Comparison of ENCODE assay signal across 20 cellular contexts in genomic region chr2:157836531-157836930, GRCh38. TPM values are rescaled to one million over a fixed set of nuclear protein-coding genes. Genes with fewer than 3 reads are reported as not detected.
DNase-seq lines count a peak whose midpoint lies in the region; ATAC-seq and TF ChIP-seq lines count a peak whose summit lies in the region.
"Had no signal": no experiment of that assay in that cellular context is flagged by ENCODE, and none has a peak within 500 bp of the region (broad histone marks: within the 10 kb centered on the region; RNA-seq: fewer than 3 reads in every experiment).

No MANE protein-coding gene starts in this region.

- intact Hi-C loops in Panc1 (cut with micrococcal nuclease; ENCODE audit: unreplicated experiment) (no loop called here), left colon (cut with DNase I, micrococcal nuclease) (no loop called here), gastrocnemius medialis (cut with DNase I; ENCODE audit: low total_unique reads) (no loop called here)

- H3K4me3 Mint-ChIP-seq in T-helper 2 cell treated with Interferon-gamma antibody and Interleukin-4, amounts not matched to agents 5 μg/mL and 100 μg/mL, for 36 hours: no peak overlapping the region
- H3K4me3 Mint-ChIP-seq: activated CD8-positive, alpha-beta memory T cell treated with anti-CD3 and anti-CD28 coated beads, Interleukin-2, amount 10 ng/mL, durations not matched to agents 7 days and 5 days; effector memory CD8-positive, alpha-beta T cell had no signal

- no peak overlapping the region for H3K4me3 ChIP-seq in Panc1 (ENCODE audit: low read depth in 2 of 2, low read length in 2 of 2)
- no peak overlapping the region for H3K4me3 ChIP-seq in gastrocnemius medialis
- H3K4me3 ChIP-seq: prostate gland, skin epidermis had no signal

- DNase-seq in T-helper 2 cell treated with Interferon-gamma antibody and Interleukin-4, amounts not matched to agents 5 μg/mL and 100 μg/mL, for 36 hours (ENCODE audit: low spot score): no peak
- no peak for DNase-seq in T-helper 2 cell
- DNase-seq in Panc1 (ENCODE audit: low read depth, low spot score): no peak
- DNase-seq in left colon: no peak
- no peak for DNase-seq in gastrocnemius medialis
- no peak for DNase-seq in T-helper 9 cell
- no peak for DNase-seq in stimulated activated CD8-positive, alpha-beta memory T cell treated with anti-CD3 and anti-CD28 coated beads, Interleukin-4, amount 100 ng/mL, for 48 hours
- DNase-seq in NCI-H1417 (lab: John Stamatoyannopoulos, UW): no peak
- DNase-seq: 8988T; activated CD8-positive, alpha-beta memory T cell treated with anti-CD3 and anti-CD28 coated beads, Interleukin-2, amount 10 ng/mL, durations not matched to agents 7 days and 5 days; activated effector memory CD4-positive, alpha-beta T cell treated with anti-CD3 and anti-CD28 coated beads, Interleukin-2, amount 50 U/mL, for 16 hours; BE2C; effector memory CD8-positive, alpha-beta T cell; EL; H7; NCI-H1092 treated with DMSO at 0.1 percent for 48 hours; RPMI8226; stimulated activated CD4-positive, alpha-beta T cell treated with anti-CD3 and anti-CD28 coated beads, Interleukin-2, amount 100 ng/mL, for 48 hours had no signal

- no peaks in the 10 kb centered on the region for H3K9me3 Mint-ChIP-seq in T-helper 2 cell treated with Interferon-gamma antibody and Interleukin-4, amounts not matched to agents 5 μg/mL and 100 μg/mL, for 36 hours
- H3K9me3 Mint-ChIP-seq: effector memory CD8-positive, alpha-beta T cell had no signal

- POLR2A ChIA-PET in Panc1 (lab: Charles Lee): no interaction called here

- peaks cover 45% of the 10 kb centered on the region for H3K4me1 Mint-ChIP-seq in T-helper 2 cell treated with Interferon-gamma antibody and Interleukin-4, amounts not matched to agents 5 μg/mL and 100 μg/mL, for 36 hours (ENCODE audit: low read depth)

- H3K36me3 Mint-ChIP-seq in T-helper 2 cell treated with Interferon-gamma antibody and Interleukin-4, amounts not matched to agents 5 μg/mL and 100 μg/mL, for 36 hours (ENCODE audit: low read depth): peaks cover 15% of the 10 kb centered on the region

- H3K9me3 ChIP-seq in Panc1 (ENCODE audit: control insufficient read depth, insufficient read depth, low read depth, low read length) (no peaks in the 10 kb centered on the region), gastrocnemius medialis (no peaks in the 10 kb centered on the region)
- H3K9me3 ChIP-seq: BE2C, prostate gland had no signal

- TF ChIP-seq POLR2A in gastrocnemius medialis (IDR thresholded peaks at IDR 0.05): no peak

- CTCF ChIA-PET in Panc1 (lab: Charles Lee): no interaction called here

- H3K27me3 ChIP-seq in Panc1 (ENCODE audit: control insufficient read depth, insufficient read depth, low read length): no peaks in the 10 kb centered on the region
- no peaks in the 10 kb centered on the region for H3K27me3 ChIP-seq in gastrocnemius medialis
- H3K27me3 ChIP-seq: BE2C had no signal

- ATAC-seq in Panc1 (no peak), left colon (peak; percentile 76), gastrocnemius medialis (no peak)
- ATAC-seq: activated CD8-positive, alpha-beta memory T cell treated with anti-CD3 and anti-CD28 coated beads, Interleukin-2, amount 10 ng/mL, durations not matched to agents 7 days and 5 days; effector memory CD8-positive, alpha-beta T cell had no signal

- in situ Hi-C loops in Panc1 (cut with HindIII; ENCODE audit: low pct_unique_long_range_greater_than_20kb, low sequenced_read_pairs): no loop called here
- in situ Hi-C loops in gastrocnemius medialis (cut with MboI; ENCODE audit: low sequenced_read_pairs in 4 of 4): no loop called here

- H3K27me3 Mint-ChIP-seq in T-helper 2 cell treated with Interferon-gamma antibody and Interleukin-4, amounts not matched to agents 5 μg/mL and 100 μg/mL, for 36 hours (ENCODE audit: low read depth): no peaks in the 10 kb centered on the region
- H3K27me3 Mint-ChIP-seq: activated CD8-positive, alpha-beta memory T cell treated with anti-CD3 and anti-CD28 coated beads, Interleukin-2, amount 10 ng/mL, durations not matched to agents 7 days and 5 days; effector memory CD8-positive, alpha-beta T cell had no signal

- BruUV-seq in Panc1 (replicated peaks; lab: Mats Ljungman, UMichigan): no TSS peak

- H3K4me1 ChIP-seq in Panc1 (ENCODE audit: control insufficient read depth, insufficient read depth, low read length): peaks cover 47% of the 10 kb centered on the region
- H3K4me1 ChIP-seq in gastrocnemius medialis: peaks cover 62 to 81% of the 10 kb centered on the region in 2 donors
- H3K4me1 ChIP-seq: prostate gland had no signal

- H3K27ac Mint-ChIP-seq in T-helper 2 cell treated with Interferon-gamma antibody and Interleukin-4, amounts not matched to agents 5 μg/mL and 100 μg/mL, for 36 hours: peak overlapping the region; percentile 4
- H3K27ac Mint-ChIP-seq: activated CD8-positive, alpha-beta memory T cell treated with anti-CD3 and anti-CD28 coated beads, Interleukin-2, amount 10 ng/mL, durations not matched to agents 7 days and 5 days; effector memory CD8-positive, alpha-beta T cell had no signal

- H3K36me3 ChIP-seq in Panc1 (ENCODE audit: control insufficient read depth, insufficient read depth, low read length) (no peaks in the 10 kb centered on the region), gastrocnemius medialis (no peaks in the 10 kb centered on the region)
- H3K36me3 ChIP-seq: BE2C, prostate gland had no signal

- TF ChIP-seq CTCF in Panc1 (IDR thresholded peaks at IDR 0.05) (no peak), gastrocnemius medialis (IDR thresholded peaks at IDR 0.05 in 4 of 5, conservative IDR thresholded peaks at IDR 0.05 in 1 of 5) (no peak)

- H3K27ac ChIP-seq in Panc1 (ENCODE audit: low read length): peak overlapping the region; percentile 95
- peak overlapping the region in 3 of 4 donors; percentile 13 to 90 (median 89) for H3K27ac ChIP-seq in gastrocnemius medialis
- H3K27ac ChIP-seq: prostate gland had no signal

RNA-seq across cellular contexts. Expression of gene ACVR1, which starts 39.6 kb away (rescaled TPM):
- total RNA-seq in Panc1 (2021; ENCODE audit: unreplicated experiment) (27.6 TPM), left colon (10 to 100 TPM; 13.6 to 19.1 TPM), gastrocnemius medialis (10 to 100 TPM; 10.8 to 18.4 (median 12.2) TPM)
- 21.5 TPM for polyA plus RNA-seq in Panc1 (2012; ENCODE audit: insufficient read length)
